12 cellular contexts compared by ENCODE assay signal in genomic region chr6:70131528-70131927, GRCh38.
DNase-seq lines count a peak whose midpoint lies in the region; ATAC-seq and TF ChIP-seq lines count a peak whose summit lies in the region.
"Had no signal": no experiment of that assay in that cellular context is flagged by ENCODE, and none has a peak within 500 bp of the region (broad histone marks: within the 10 kb centered on the region; RNA-seq: fewer than 3 reads in every experiment).

No MANE protein-coding gene starts in this region.

- H3K4me3 Mint-ChIP-seq in endodermal cell: no peak overlapping the region
- H3K4me3 Mint-ChIP-seq: activated CD4-positive, alpha-beta memory T cell treated with anti-CD3 and anti-CD28 coated beads for 36 hours had no signal

- no peak for TF ChIP-seq POLR2A in gastroesophageal sphincter (IDR thresholded peaks at IDR 0.05)

- no peak for TF ChIP-seq CTCF in GM10266 (IDR thresholded peaks at IDR 0.05; ENCODE audit: control insufficient read depth, insufficient read depth, low read depth, missing control alignments)
- no peak for TF ChIP-seq CTCF in endodermal cell (conservative IDR thresholded peaks at IDR 0.05)
- no peak for TF ChIP-seq CTCF in gastroesophageal sphincter (IDR thresholded peaks at IDR 0.05)

- H3K4me1 Mint-ChIP-seq in endodermal cell: peaks cover 13% of the 10 kb centered on the region

- H3K27me3 ChIP-seq in endodermal cell (ENCODE audit: control insufficient read depth, insufficient read depth, low read length, poor library complexity, severe bottlenecking) (no peaks in the 10 kb centered on the region), gastroesophageal sphincter (no peaks in the 10 kb centered on the region)
- H3K27me3 ChIP-seq: ascending aorta had no signal

- H3K4me1 ChIP-seq in endodermal cell (ENCODE audit: control insufficient read depth, insufficient read depth, low read length) (no peaks in the 10 kb centered on the region), gastroesophageal sphincter (no peaks in the 10 kb centered on the region)
- H3K4me1 ChIP-seq: ascending aorta had no signal

- H3K9ac ChIP-seq in endodermal cell (ENCODE audit: extremely low read depth, low read length, poor library complexity, severe bottlenecking): no peak overlapping the region

- H3K36me3 ChIP-seq in endodermal cell (ENCODE audit: control insufficient read depth, insufficient read depth, low read length) (no peaks in the 10 kb centered on the region), gastroesophageal sphincter (no peaks in the 10 kb centered on the region)
- H3K36me3 ChIP-seq: ascending aorta had no signal

- H3K9me3 Mint-ChIP-seq in endodermal cell: peaks cover 3% of the 10 kb centered on the region
- H3K9me3 Mint-ChIP-seq: activated CD4-positive, alpha-beta memory T cell treated with anti-CD3 and anti-CD28 coated beads for 36 hours had no signal

- 100% methylated on average over 2 of the region's 2 CpGs; no CpG with 5 or more reads in 1 of the 2 experiments for WGBS in endodermal cell (ENCODE audit: insufficient coverage in 1 of 2, insufficient read length in 1 of 2), 2 experiments
- WGBS in gastroesophageal sphincter (ENCODE audit: low coverage in 1 of 2), 2 donors: 56 to 90% methylated on average over 2 of the region's 2 CpGs

- peak; percentile 25 for DNase-seq in GM10266 (ENCODE audit: extremely low spot score)
- no peak for DNase-seq in stimulated activated CD8-positive, alpha-beta memory T cell treated with anti-CD3 and anti-CD28 coated beads, Interleukin-4, amount 100 ng/mL, for 48 hours
- no peak for DNase-seq in endodermal cell
- no peak for DNase-seq in SHP77 treated with DMSO at 0.1 percent for 48 hours (lab: John Stamatoyannopoulos, UW)
- DNase-seq: activated CD4-positive, alpha-beta memory T cell treated with anti-CD3 and anti-CD28 coated beads for 36 hours; NCI-H187 treated with DMSO at 0.1 percent for 48 hours had no signal

- no peaks in the 10 kb centered on the region for H3K36me3 Mint-ChIP-seq in endodermal cell (ENCODE audit: low read depth)
- H3K36me3 Mint-ChIP-seq: activated CD4-positive, alpha-beta memory T cell treated with anti-CD3 and anti-CD28 coated beads for 36 hours had no signal

- H3K4me3 ChIP-seq in endodermal cell (ENCODE audit: low read length) (no peak overlapping the region), gastroesophageal sphincter (no peak overlapping the region)
- H3K4me3 ChIP-seq: ascending aorta had no signal

- no peak for TF ChIP-seq EP300 in gastroesophageal sphincter (IDR thresholded peaks at IDR 0.05)

- H3K27ac ChIP-seq in endodermal cell (ENCODE audit: low read depth, low read length) (no peak overlapping the region), gastroesophageal sphincter (no peak overlapping the region)
- H3K27ac ChIP-seq: ascending aorta, epithelial cell of prostate had no signal

- peaks cover 24% of the 10 kb centered on the region for H3K9me3 ChIP-seq in endodermal cell (ENCODE audit: control insufficient read depth, low read length)
- no peaks in the 10 kb centered on the region for H3K9me3 ChIP-seq in gastroesophageal sphincter
- H3K9me3 ChIP-seq: ascending aorta had no signal

- H3K27ac Mint-ChIP-seq in endodermal cell: no peak overlapping the region
- H3K27ac Mint-ChIP-seq: activated CD4-positive, alpha-beta memory T cell treated with anti-CD3 and anti-CD28 coated beads for 36 hours had no signal

- ATAC-seq in GM19397 (IDR thresholded peaks at IDR 0.05; ENCODE audit: unreplicated experiment) (peak; percentile 74), HG02884 (IDR thresholded peaks at IDR 0.05; ENCODE audit: unreplicated experiment) (peak; percentile 95), HG03575 (IDR thresholded peaks at IDR 0.05; ENCODE audit: extremely low read depth, insufficient number of reproducible peaks, low FRiP score, unreplicated experiment) (peak; percentile 96), gastroesophageal sphincter (no peak)

- H3K27me3 Mint-ChIP-seq in endodermal cell (ENCODE audit: insufficient read depth): no peaks in the 10 kb centered on the region
- H3K27me3 Mint-ChIP-seq: activated CD4-positive, alpha-beta memory T cell treated with anti-CD3 and anti-CD28 coated beads for 36 hours had no signal
